21 cellular contexts compared by ENCODE assay signal in genomic region chr13:67078062-67078461, GRCh38.
"Had no signal": no experiment of that assay in that cellular context is flagged by ENCODE, and none has a peak within 500 bp of the region (broad histone marks: within the 10 kb centered on the region; RNA-seq: fewer than 3 reads in every experiment).

No MANE protein-coding gene starts in this region.

- H3K4me1 ChIP-seq: Peyer's patch, SJSA1 had no signal

- ATAC-seq: Right ventricle myocardium inferior had no signal

- DNase-seq: KBM-7, NCI-H1048, NCI-H1105, NCI-H1417, NCI-H1436 treated with DMSO at 0.1 percent for 48 hours, NCI-H1694, NCI-H1930, NCI-H2081, NCI-H2107, NCI-H2227 treated with DMSO at 0.1 percent for 48 hours, NCI-H524 treated with DMSO at 0.1 percent for 48 hours, NCI-H69, NCI-H774, OCI-M1, PC-9, Peyer's patch, SIG-M5 had no signal

- H3K27ac ChIP-seq: HL-60, PC-9, Peyer's patch, SJSA1, SK-N-MC had no signal

- H3K9me3 ChIP-seq: Peyer's patch, SJSA1 had no signal

- H3K4me2 ChIP-seq: PC-9 had no signal

- H2AFZ ChIP-seq: PC-9 had no signal

- H3K27me3 ChIP-seq: Peyer's patch, SJSA1 had no signal
